ENCODE assay signal across 10 cellular contexts in the genomic region with DNA sequence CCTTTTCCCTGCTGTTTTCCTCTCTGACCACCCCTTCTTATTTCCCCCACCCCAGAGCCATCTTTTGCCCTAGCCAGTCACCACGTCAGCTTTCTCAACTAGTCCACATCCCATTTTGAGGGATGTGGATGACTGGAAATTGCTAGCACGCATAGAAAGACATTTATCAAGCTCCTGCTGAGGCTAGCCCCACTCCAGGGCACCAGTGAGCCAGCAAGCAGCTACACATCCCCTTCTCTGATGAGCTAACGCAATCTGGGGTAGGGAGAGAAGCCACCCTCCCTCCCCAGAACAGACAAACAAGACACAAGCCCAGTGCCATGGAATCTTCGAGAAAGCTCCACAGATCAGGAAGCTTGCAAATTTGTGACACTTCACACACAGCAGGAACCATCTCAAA. TPM values are rescaled to one million over a fixed set of nuclear protein-coding genes. Genes with fewer than 3 reads are reported as not detected.
A peak's percentile ranks its signal among the peaks of the same experiment; 100 is the strongest.
DNase-seq lines count a peak whose midpoint lies in the region; ATAC-seq and TF ChIP-seq lines count a peak whose summit lies in the region.
"Had no signal": no experiment of that assay in that cellular context is flagged by ENCODE, and none has a peak within 500 bp of the region (broad histone marks: within the 10 kb centered on the region; RNA-seq: fewer than 3 reads in every experiment).

No MANE protein-coding gene starts in this region.

- H3K36me3 ChIP-seq in IMR-90 (ENCODE audit: control insufficient read depth, insufficient read depth, low read length) (no peaks in the 10 kb centered on the region), kidney epithelial cell (ENCODE audit: control insufficient read depth, insufficient read depth, low read length) (no peaks in the 10 kb centered on the region), tibial artery (peaks cover 0 to 9% (median 6%) of the 10 kb centered on the region in 3 donors), mucosa of descending colon (ENCODE audit: low read depth) (no peaks in the 10 kb centered on the region)

- peaks cover 22% of the 10 kb centered on the region for H3K36me3 Mint-ChIP-seq in MCF 10A (ENCODE audit: insufficient read depth, unreplicated experiment)

- no CpG with 5 or more reads among the region's 4 CpGs for WGBS in IMR-90 (ENCODE audit: extremely low coverage in 2 of 2, insufficient read length in 1 of 2), 2 experiments

- no peak overlapping the region for H3K23ac ChIP-seq in IMR-90 (ENCODE audit: low read depth, low read length)

- peaks cover 7% of the 10 kb centered on the region; the same call in 1 of the 2 replicates for H3K9me3 ChIP-seq in IMR-90 (ENCODE audit: control insufficient read depth, insufficient read depth, low read length)
- H3K9me3 ChIP-seq in tibial artery = no peaks in the 10 kb centered on the region
- no peaks in the 10 kb centered on the region for H3K9me3 ChIP-seq in mucosa of descending colon

- no peaks in the 10 kb centered on the region for H3K79me1 ChIP-seq in IMR-90 (ENCODE audit: low read depth in 1 of 2, low read length in 2 of 2)

- peak overlapping the region; percentile 73 for H3K27ac Mint-ChIP-seq in MCF 10A (ENCODE audit: low read depth, unreplicated experiment)
- H3K27ac Mint-ChIP-seq: stimulated activated naive CD8-positive, alpha-beta T cell treated with anti-CD3 and anti-CD28 coated beads, Interleukin-15, Interleukin-2, amounts not matched to agents 100 ng/mL and 50 ng/mL, for 24 hours had no signal

- no peak overlapping the region for H2BK5ac ChIP-seq in IMR-90 (ENCODE audit: low read depth, low read length, poor library complexity, severe bottlenecking)

- H2AK5ac ChIP-seq in IMR-90 (ENCODE audit: low read depth, low read length) = no peak overlapping the region

- H3K9me3 Mint-ChIP-seq in MCF 10A (ENCODE audit: unreplicated experiment) = peaks cover 15% of the 10 kb centered on the region

- no peaks in the 10 kb centered on the region for H3K27me3 Mint-ChIP-seq in MCF 10A (ENCODE audit: insufficient read depth, unreplicated experiment)

- CTCF ChIA-PET in IMR-90 (lab: Yijun Ruan, JAX) (no interaction called here), MCF 10A (lab: Yijun Ruan, JAX) (interaction anchor here (0.7 to 2.7 kb wide), 4 partner anchors 13 to 658 kb away, joined by 3 to 10 read pairs (median 4); no protein-coding TSS in a partner anchor)

- no peak overlapping the region for H3K18ac ChIP-seq in IMR-90 (ENCODE audit: low read depth, low read length)

- H2AFZ ChIP-seq in IMR-90 (replicated peaks; ENCODE audit: low read length, poor library complexity) = no peak overlapping the region

- no peak overlapping the region for H4K5ac ChIP-seq in IMR-90 (ENCODE audit: low read depth, low read length)

- H4K20me1 ChIP-seq in IMR-90 (ENCODE audit: insufficient read depth, low read length) = no peaks in the 10 kb centered on the region

- peak overlapping the region; percentile 41; the same call in 1 of the 2 replicates for H3K4me2 ChIP-seq in IMR-90 (ENCODE audit: low read depth, low read length)

- H3K4me3 Mint-ChIP-seq in MCF 10A (ENCODE audit: unreplicated experiment) = peak overlapping the region; percentile 79
- H3K4me3 Mint-ChIP-seq: stimulated activated naive CD8-positive, alpha-beta T cell treated with anti-CD3 and anti-CD28 coated beads, Interleukin-15, Interleukin-2, amounts not matched to agents 100 ng/mL and 50 ng/mL, for 24 hours had no signal

- H4K91ac ChIP-seq in IMR-90 (ENCODE audit: insufficient read depth, low read depth, low read length) = no peak overlapping the region

- H3K4me1 ChIP-seq in IMR-90 (ENCODE audit: control insufficient read depth, insufficient read depth, low read length) (no peaks in the 10 kb centered on the region), tibial artery (peaks cover 0 to 30% (median 2%) of the 10 kb centered on the region in 4 donors), mucosa of descending colon (ENCODE audit: low read depth) (no peaks in the 10 kb centered on the region)

- DNase-seq in IMR-90 (no peak), MCF 10A (ENCODE audit: unreplicated experiment) (peak; percentile 39), kidney epithelial cell (ENCODE audit: low read depth) (no peak), tibial artery (no peak), HCEC 1CT (no peak), mucosa of descending colon (no peak)
- DNase-seq: islet precursor cell had no signal

- TF ChIP-seq POLR2A in IMR-90 (IDR thresholded peaks at IDR 0.05; ENCODE audit: low read depth, low read length) = no peak

- H2AK9ac ChIP-seq in IMR-90 (replicated peaks; ENCODE audit: low read depth, low read length, poor library complexity) = no peak overlapping the region

- no peak overlapping the region for H3K4ac ChIP-seq in IMR-90 (ENCODE audit: low read depth, low read length)

- H3K27ac ChIP-seq in IMR-90 (ENCODE audit: insufficient read depth, low read length) (no peak overlapping the region), tibial artery (peak overlapping the region; percentile 83 to 95)

- H2BK120ac ChIP-seq in IMR-90 (ENCODE audit: low read depth, low read length) = no peak overlapping the region

- no peaks in the 10 kb centered on the region for H3K9me1 ChIP-seq in IMR-90 (ENCODE audit: insufficient read depth, low read length)

- H2BK20ac ChIP-seq in IMR-90 (ENCODE audit: low read depth, low read length) = no peak overlapping the region

- no peak overlapping the region for H3K56ac ChIP-seq in IMR-90 (ENCODE audit: extremely low read depth, insufficient read depth, low read length)

- intact Hi-C loops in IMR-90 (cut with micrococcal nuclease) = no loop called here
- intact Hi-C loops in MCF 10A (cut with micrococcal nuclease) = loop anchor here (5.0 kb wide), 4 partner anchors 99 to 659 kb away; no protein-coding TSS in a partner anchor
- intact Hi-C loops in tibial artery (cut with DNase I; ENCODE audit: low total_unique reads) = loop anchor here (10.0 kb wide), 1 partner anchor 578 kb away; a partner anchor contains a TSS
- intact Hi-C loops in mucosa of descending colon (cut with DNase I, micrococcal nuclease) = no loop called here

- no peak overlapping the region for H4K8ac ChIP-seq in IMR-90 (ENCODE audit: low read depth in 2 of 2, low read length in 2 of 2)

- H2BK15ac ChIP-seq in IMR-90 (ENCODE audit: low read depth, low read length) = no peak overlapping the region

- no peak overlapping the region for H3K9ac ChIP-seq in IMR-90 (ENCODE audit: low read depth, low read length)

- TF ChIP-seq RAD21 in IMR-90 (IDR thresholded peaks at IDR 0.05; ENCODE audit: low read length) = no peak

- BruUV-seq in IMR-90 (replicated peaks; lab: Mats Ljungman, UMichigan) = no TSS peak
- BruUV-seq in MCF 10A (replicated peaks; lab: Mats Ljungman, UMichigan) = no TSS peak

- H3K4me1 Mint-ChIP-seq in MCF 10A (ENCODE audit: insufficient read depth, unreplicated experiment) = peaks cover 35% of the 10 kb centered on the region

- in situ Hi-C loops in IMR-90 (cut with MboI; ENCODE audit: low sequenced_read_pairs) = no loop called here

- dilution Hi-C loops in IMR-90 (cut with HindIII; ENCODE audit: low sequenced_read_pairs, unreplicated experiment) = no loop called here

- no peaks in the 10 kb centered on the region; the same call in 1 of the 2 replicates for H3K27me3 ChIP-seq in IMR-90 (ENCODE audit: control insufficient read depth, insufficient read depth, low read length)
- no peaks in the 10 kb centered on the region for H3K27me3 ChIP-seq in kidney epithelial cell (ENCODE audit: control insufficient read depth, insufficient read depth, low read length)
- H3K27me3 ChIP-seq in tibial artery = no peaks in the 10 kb centered on the region

- H3K4me3 ChIP-seq in IMR-90 (ENCODE audit: insufficient read depth, low read depth, low read length) (peak overlapping the region; percentile 19; the same call in 1 of the 2 replicates), kidney epithelial cell (ENCODE audit: low read depth, low read length) (peak overlapping the region; percentile 47), tibial artery (peak overlapping the region; percentile 76 to 78), mucosa of descending colon (no peak overlapping the region)

- TF ChIP-seq CTCF in IMR-90 (conservative IDR thresholded peaks at IDR 0.05; ENCODE audit: low read depth, low read length) (no peak), MCF 10A (IDR thresholded peaks at IDR 0.05; ENCODE audit: unreplicated experiment) (no peak), kidney epithelial cell (IDR thresholded peaks at IDR 0.05; ENCODE audit: insufficient read depth, low read length, poor library complexity, severe bottlenecking) (no peak), tibial artery (IDR thresholded peaks at IDR 0.05) (no peak), mucosa of descending colon (IDR thresholded peaks at IDR 0.05) (no peak)

- ATAC-seq in IMR-90 (ENCODE audit: low read depth) (no peak), mucosa of descending colon (no peak), GM21786 (IDR thresholded peaks at IDR 0.05; ENCODE audit: unreplicated experiment) (no peak)

- POLR2A ChIA-PET in IMR-90 (lab: Charles Lee; ENCODE audit: unreplicated experiment) = no interaction called here
- POLR2A ChIA-PET in MCF 10A (lab: Yijun Ruan, JAX) = interaction anchor here (1.5 to 6.4 kb wide), 3 partner anchors 10 to 219 kb away, joined by 5 to 47 read pairs (median 8); no protein-coding TSS in a partner anchor

- no peak overlapping the region for H3K14ac ChIP-seq in IMR-90 (replicated peaks; ENCODE audit: low read depth, low read length)

TF ChIP-seq in IMR-90, 13 proteins besides CTCF, POLR2A, EP300 and RAD21:
- TF ChIP-seq NFE2L2 (IDR thresholded peaks at IDR 0.05; ENCODE audit: low read depth, low read length) (no peak), FOS (IDR thresholded peaks at IDR 0.05; ENCODE audit: low read depth, low read length) (no peak)

RNA-seq across cellular contexts. Expression of a gene that starts 1.2 kb away (rescaled TPM):
- total RNA-seq in IMR-90 (2012; rRNA removed) = 1.3 and 1.9 TPM in 2 replicates
- 1.2 and 1.6 TPM in 2 replicates for polyA plus RNA-seq in IMR-90 (2012; rRNA removed)
- 0.14 and 0.16 TPM in 2 replicates for polyA plus RNA-seq in IMR-90 (2012; cell fraction: cytosol; rRNA removed)
- polyA plus RNA-seq in IMR-90 (2012; cell fraction: nucleus; rRNA removed; ENCODE audit: low replicate concordance) = 7.1 and 21.3 TPM in 2 replicates
- total RNA-seq in MCF 10A (2022) = 12.9 and 19.3 TPM in 2 replicates
- 0.21 and 0.88 TPM in 2 replicates for total RNA-seq in kidney epithelial cell
- total RNA-seq in mucosa of descending colon = 10 to 100 TPM; 21.3 to 25.7 (median 22.1) TPM
- total RNA-seq: T-helper 1 cell treated with Interleukin-12 subunit alpha and Interleukin-12 subunit beta and Interleukin-4 antibody, amounts not matched to agents 30 ng/mL and 1 ng/mL, for 36 hours had no signal

Comparison
In these comparisons a context has a peak if more than half of its experiments do, and no peak if none do; other contexts are left out.
1. intact Hi-C loops: an anchor here in MCF 10A (5.0 kb wide) and tibial artery (10.0 kb wide); none called in IMR-90 and mucosa of descending colon.